In the genomic region with DNA sequence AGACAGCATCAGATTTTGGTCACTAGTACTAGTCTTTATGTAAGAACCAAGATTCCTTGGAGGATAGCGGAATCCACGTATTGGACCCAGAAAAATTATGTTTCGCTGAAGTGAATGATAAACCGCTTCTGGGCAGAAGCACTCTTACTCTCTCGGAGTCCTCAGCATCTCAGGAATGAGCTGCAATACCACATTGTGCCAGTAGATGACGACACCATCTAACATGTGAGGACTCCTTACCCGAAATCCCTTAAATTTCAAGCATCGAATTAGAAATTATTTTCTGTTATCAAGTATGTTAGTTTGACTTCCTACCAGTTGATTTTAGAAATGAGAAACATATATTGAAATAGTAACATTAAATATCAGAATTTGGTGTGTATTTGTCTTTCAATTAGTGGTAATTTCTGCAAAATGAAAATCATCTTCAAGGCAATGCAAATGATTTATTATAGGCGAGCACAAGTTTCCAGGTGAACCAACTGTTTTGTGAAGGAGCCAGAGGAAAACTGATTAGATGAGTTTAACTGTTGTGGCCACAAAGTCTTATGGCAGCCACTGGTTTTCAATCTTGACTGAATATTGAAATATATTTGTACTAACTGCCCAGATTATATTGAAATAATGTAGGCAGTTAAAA, we compare ENCODE assay signal across 1 cellular context.
TF ChIP-seq lines count a peak whose summit lies in the region.

No MANE protein-coding gene starts in this region.

TF ChIP-seq in H1, 55 proteins besides CTCF, POLR2A, EP300 and RAD21 (continued from another document):
- TF ChIP-seq, protein P1, sequence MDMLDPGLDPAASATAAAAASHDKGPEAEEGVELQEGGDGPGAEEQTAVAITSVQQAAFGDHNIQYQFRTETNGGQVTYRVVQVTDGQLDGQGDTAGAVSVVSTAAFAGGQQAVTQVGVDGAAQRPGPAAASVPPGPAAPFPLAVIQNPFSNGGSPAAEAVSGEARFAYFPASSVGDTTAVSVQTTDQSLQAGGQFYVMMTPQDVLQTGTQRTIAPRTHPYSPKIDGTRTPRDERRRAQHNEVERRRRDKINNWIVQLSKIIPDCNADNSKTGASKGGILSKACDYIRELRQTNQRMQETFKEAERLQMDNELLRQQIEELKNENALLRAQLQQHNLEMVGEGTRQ (IDR thresholded peaks at IDR 0.05; ENCODE audit: low read length), result no peak
- TF ChIP-seq KDM4A (IDR thresholded peaks at IDR 0.05; ENCODE audit: low read depth, low read length, severe bottlenecking), result no peak
